ENCODE assay signal across 8 cellular contexts in genomic region chrX:52990011-52990631, GRCh38. TPM values are rescaled to one million over a fixed set of nuclear protein-coding genes. Genes with fewer than 3 reads are reported as not detected.
DNase-seq lines count a peak whose midpoint lies in the region; ATAC-seq and TF ChIP-seq lines count a peak whose summit lies in the region.
"Not testable (repeated sequence)": the region's sequence is repeated elsewhere in the genome, so short reads cannot be mapped to it uniquely, and the experiment has no call there.

No MANE protein-coding gene starts in this region.

- peak overlapping the region; percentile 67 for H3K27ac Mint-ChIP-seq in activated CD4-positive, alpha-beta T cell treated with anti-CD3 and anti-CD28 coated beads, Interleukin-2, amount 10 ng/mL, durations not matched to agents 7 days and 5 days

- H3K4me1 Mint-ChIP-seq in activated CD4-positive, alpha-beta T cell treated with anti-CD3 and anti-CD28 coated beads, Interleukin-2, amount 10 ng/mL, durations not matched to agents 7 days and 5 days, result peaks cover 20% of the 10 kb centered on the region

- not testable (repeated sequence) for H3K9me3 Mint-ChIP-seq in activated CD4-positive, alpha-beta T cell treated with anti-CD3 and anti-CD28 coated beads, Interleukin-2, amount 10 ng/mL, durations not matched to agents 7 days and 5 days

- POLR2A ChIA-PET in activated CD4-positive, alpha-beta T cell treated with anti-CD3 and anti-CD28 coated beads, Interleukin-2, amount 10 ng/mL, durations not matched to agents 7 days and 5 days (lab: Charles Lee), result not testable (repeated sequence)

- DNase-seq in GM19238 (ENCODE audit: insufficient read length, low spot score), result peak; percentile 19
- DNase-seq in NCI-H82 (lab: John Stamatoyannopoulos, UW), result peak; percentile 70
- peak; percentile 65 for DNase-seq in activated CD4-positive, alpha-beta T cell treated with anti-CD3 and anti-CD28 coated beads, Interleukin-2, amount 10 ng/mL, durations not matched to agents 7 days and 5 days
- peak; percentile 51 for DNase-seq in cerebellar cortex (ENCODE audit: low spot score)
- DNase-seq in kidney tubule cell (ENCODE audit: low spot score), result peak; percentile 70
- DNase-seq in stimulated activated CD4-positive, alpha-beta T cell treated with anti-CD3 and anti-CD28 coated beads, Interleukin-2, amount 100 ng/mL, for 24 hours, result peak; percentile 67 to 69

- H3K36me3 Mint-ChIP-seq in activated CD4-positive, alpha-beta T cell treated with anti-CD3 and anti-CD28 coated beads, Interleukin-2, amount 10 ng/mL, durations not matched to agents 7 days and 5 days (ENCODE audit: low read depth), result not testable (repeated sequence)

- CTCF ChIA-PET in activated CD4-positive, alpha-beta T cell treated with anti-CD3 and anti-CD28 coated beads, Interleukin-2, amount 10 ng/mL, durations not matched to agents 7 days and 5 days (lab: Charles Lee), result interaction anchor here (0.7 to 1.5 kb wide), 5 partner anchors 9 to 239 kb away, joined by 3 to 6 read pairs (median 4); no protein-coding TSS in a partner anchor

- ATAC-seq in HG03159 (IDR thresholded peaks at IDR 0.05; ENCODE audit: unreplicated experiment), result peak; percentile 71

- not testable (repeated sequence) for H3K27me3 Mint-ChIP-seq in activated CD4-positive, alpha-beta T cell treated with anti-CD3 and anti-CD28 coated beads, Interleukin-2, amount 10 ng/mL, durations not matched to agents 7 days and 5 days

- TF ChIP-seq CTCF in C4-2B (conservative IDR thresholded peaks at IDR 0.05), result peak; percentile 68

- not testable (repeated sequence) for H3K4me3 Mint-ChIP-seq in activated CD4-positive, alpha-beta T cell treated with anti-CD3 and anti-CD28 coated beads, Interleukin-2, amount 10 ng/mL, durations not matched to agents 7 days and 5 days

- H3K27ac ChIP-seq in C4-2B, result not testable (repeated sequence)

RNA-seq across cellular contexts. Expression of gene FAM156A, which starts 31.8 kb away (rescaled TPM):
- 10 to 100 TPM; 23.5 to 25.7 TPM for total RNA-seq in activated CD4-positive, alpha-beta T cell treated with anti-CD3 and anti-CD28 coated beads, Interleukin-2, amount 10 ng/mL, durations not matched to agents 7 days and 5 days

RNA-seq across cellular contexts. Expression of gene GPR173, which starts 58.5 kb away (rescaled TPM):
- not detected for total RNA-seq in activated CD4-positive, alpha-beta T cell treated with anti-CD3 and anti-CD28 coated beads, Interleukin-2, amount 10 ng/mL, durations not matched to agents 7 days and 5 days

Comparison
In these comparisons a context has a peak if more than half of its experiments do, and no peak if none do; other contexts are left out.
1. DNase-seq: peak in every context shown above with its lines; median percentile 70 in NCI-H82; 70 in kidney tubule cell; 68 in stimulated activated CD4-positive, alpha-beta T cell treated with anti-CD3 and anti-CD28 coated beads, Interleukin-2, amount 100 ng/mL, for 24 hours; 65 in activated CD4-positive, alpha-beta T cell treated with anti-CD3 and anti-CD28 coated beads, Interleukin-2, amount 10 ng/mL, durations not matched to agents 7 days and 5 days; 51 in cerebellar cortex; 19 in GM19238.